ENCODE assay signal across 14 cellular contexts in the genomic region with DNA sequence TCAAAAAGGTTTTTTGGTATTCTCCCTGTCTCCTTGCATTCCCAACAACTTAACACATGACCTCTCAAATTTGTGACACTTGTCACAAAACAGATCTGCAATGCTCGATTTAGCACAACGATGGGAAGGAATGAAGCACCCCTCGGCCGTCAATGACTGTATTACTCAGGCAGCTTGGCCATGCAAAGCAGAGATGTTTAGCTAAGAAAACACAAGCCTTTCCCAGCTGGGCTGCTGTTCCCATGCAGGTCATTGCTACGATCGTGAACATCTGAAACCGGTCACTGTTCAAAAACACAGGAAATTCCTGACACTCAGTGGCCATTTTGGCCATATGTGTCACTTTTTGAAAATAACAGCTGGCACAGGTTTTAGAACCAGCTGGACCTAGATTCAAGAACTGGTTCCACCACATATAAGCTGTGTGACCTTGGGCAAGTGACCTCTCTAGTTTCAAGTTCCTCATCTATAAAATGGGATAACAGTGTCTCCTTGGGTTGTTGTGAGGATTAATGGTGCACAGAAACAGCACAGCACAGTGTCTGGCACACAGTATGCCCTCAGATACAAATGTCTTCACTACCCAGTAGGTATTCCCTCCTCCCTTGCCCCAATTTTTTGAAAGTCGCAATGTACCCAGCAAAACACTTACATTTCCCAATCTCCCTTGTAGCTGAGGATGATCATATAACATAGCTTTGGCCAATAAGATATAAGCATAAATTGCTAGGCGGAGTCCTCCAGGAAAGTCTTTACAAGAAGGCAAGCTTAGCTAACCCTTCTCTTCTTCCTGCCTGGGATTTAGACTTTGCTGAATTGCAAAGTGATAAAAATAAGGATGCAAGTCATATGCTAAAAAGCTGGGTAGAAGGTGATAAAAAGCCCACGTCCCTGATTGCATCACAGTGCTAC.
DNase-seq lines count a peak whose midpoint lies in the region; ATAC-seq and TF ChIP-seq lines count a peak whose summit lies in the region.
"Had no signal": no experiment of that assay in that cellular context is flagged by ENCODE, and none has a peak within 500 bp of the region (broad histone marks: within the 10 kb centered on the region; RNA-seq: fewer than 3 reads in every experiment).

No MANE protein-coding gene starts in this region.

- H3K4me3 Mint-ChIP-seq in T-helper 17 cell (no peak overlapping the region), type B pancreatic cell (no peak overlapping the region)
- H3K4me3 Mint-ChIP-seq in naive thymus-derived CD8-positive, alpha-beta T cell, result no peak overlapping the region
- H3K4me3 Mint-ChIP-seq: H9 had no signal

- H3K9me3 ChIP-seq in T-helper 17 cell (ENCODE audit: control insufficient read depth, low read length, poor library complexity, severe bottlenecking), result no peaks in the 10 kb centered on the region
- H3K9me3 ChIP-seq: SJSA1 had no signal

- H3K27ac Mint-ChIP-seq in T-helper 17 cell, result peak overlapping the region; percentile 16
- peak overlapping the region; percentile 5 for H3K27ac Mint-ChIP-seq in type B pancreatic cell
- H3K27ac Mint-ChIP-seq in naive thymus-derived CD8-positive, alpha-beta T cell, result no peak overlapping the region
- H3K27ac Mint-ChIP-seq: H9 had no signal

- H3K27me3 Mint-ChIP-seq in T-helper 17 cell (no peaks in the 10 kb centered on the region), type B pancreatic cell (no peaks in the 10 kb centered on the region)
- peaks cover 0 to 3% (median 0%) of the 10 kb centered on the region in 5 donors for H3K27me3 Mint-ChIP-seq in naive thymus-derived CD8-positive, alpha-beta T cell

- ATAC-seq in T-helper 17 cell, result no peak
- no peak for ATAC-seq in left lobe of liver
- ATAC-seq in HG02763 (IDR thresholded peaks at IDR 0.05; ENCODE audit: unreplicated experiment), result no peak
- no peak for ATAC-seq in naive thymus-derived CD8-positive, alpha-beta T cell
- ATAC-seq: GM12878 had no signal

- no peak for TF ChIP-seq CTCF in type B pancreatic cell (conservative IDR thresholded peaks at IDR 0.05)

- H3K36me3 Mint-ChIP-seq in T-helper 17 cell (ENCODE audit: low read depth) (peaks cover 6% of the 10 kb centered on the region), type B pancreatic cell (peaks cover 27% of the 10 kb centered on the region)
- no peaks in the 10 kb centered on the region for H3K36me3 Mint-ChIP-seq in naive thymus-derived CD8-positive, alpha-beta T cell

- peak; percentile 10 for DNase-seq in EL
- no peak for DNase-seq in T-helper 17 cell
- peak; percentile 59 for DNase-seq in hepatic stellate cell (ENCODE audit: low spot score)
- no peak for DNase-seq in type B pancreatic cell (ENCODE audit: extremely low spot score, unreplicated experiment)
- no peak for DNase-seq in left lobe of liver (ENCODE audit: low spot score)
- DNase-seq in naive thymus-derived CD8-positive, alpha-beta T cell, result no peak
- DNase-seq: H9, IMR-90, NCI-H1436 treated with DMSO at 0.1 percent for 48 hours, NCI-H2081, NCI-H524 treated with DMSO at 0.1 percent for 48 hours had no signal

- H3K4me1 Mint-ChIP-seq in T-helper 17 cell, result peaks cover under 1% of the 10 kb centered on the region
- peaks cover 11% of the 10 kb centered on the region for H3K4me1 Mint-ChIP-seq in type B pancreatic cell (ENCODE audit: unreplicated experiment)
- no peaks in the 10 kb centered on the region for H3K4me1 Mint-ChIP-seq in naive thymus-derived CD8-positive, alpha-beta T cell

- POLR2A ChIA-PET in naive thymus-derived CD8-positive, alpha-beta T cell (lab: Charles Lee), result no interaction called here

- H3K9me3 Mint-ChIP-seq in type B pancreatic cell, result no peaks in the 10 kb centered on the region
- H3K9me3 Mint-ChIP-seq in naive thymus-derived CD8-positive, alpha-beta T cell, result no peaks in the 10 kb centered on the region
- H3K9me3 Mint-ChIP-seq: H9 had no signal

Comparison
In these comparisons a context has a peak if more than half of its experiments do, and no peak if none do; other contexts are left out.
1. DNase-seq: peak in EL (single experiment) and hepatic stellate cell (single experiment); none in T-helper 17 cell (0 of 3), type B pancreatic cell (single experiment), left lobe of liver (single experiment) and naive thymus-derived CD8-positive, alpha-beta T cell (0 of 10).
2. H3K27ac Mint-ChIP-seq: peak in T-helper 17 cell (single experiment) and type B pancreatic cell (single experiment); none in naive thymus-derived CD8-positive, alpha-beta T cell (0 of 10).